In genomic region chr11:113477321-113477720, GRCh38 we compare ENCODE assay signal across 12 cellular contexts. TPM values are rescaled to one million over a fixed set of nuclear protein-coding genes. Genes with fewer than 3 reads are reported as not detected.
A peak's percentile ranks its signal among the peaks of the same experiment; 100 is the strongest.
DNase-seq lines count a peak whose midpoint lies in the region; ATAC-seq, FAIRE-seq and TF ChIP-seq lines count a peak whose summit lies in the region.
"Had no signal": no experiment of that assay in that cellular context is flagged by ENCODE, and none has a peak within 500 bp of the region (broad histone marks: within the 10 kb centered on the region; RNA-seq: fewer than 3 reads in every experiment).

No MANE protein-coding gene starts in this region.

- H3K27ac Mint-ChIP-seq in activated naive CD8-positive, alpha-beta T cell treated with anti-CD3 and anti-CD28 coated beads for 36 hours: no peak overlapping the region

- no peak overlapping the region for H3K4me3 ChIP-seq in cardiac muscle cell
- no peak overlapping the region for H3K4me3 ChIP-seq in K562
- no peak overlapping the region for H3K4me3 ChIP-seq in aorta (ENCODE audit: low read length in 2 of 2)
- H3K4me3 ChIP-seq: gastrocnemius medialis, left ventricle myocardium inferior had no signal

- intact Hi-C loops in left cardiac atrium (cut with DNase I): no loop called here
- intact Hi-C loops in K562 (cut with micrococcal nuclease): no loop called here
- intact Hi-C loops in aorta (cut with DNase I): no loop called here

- no peak overlapping the region for H2AFZ ChIP-seq in K562 (ENCODE audit: low read depth, low read length)

- H3K27me3 ChIP-seq in cardiac muscle cell: peaks cover 71% of the 10 kb centered on the region
- peaks cover 12 to 40% of the 10 kb centered on the region in 2 experiments; a peak in 4 of 5 replicates for H3K27me3 ChIP-seq in K562 (ENCODE audit: control insufficient read depth in 2 of 2, insufficient read depth in 2 of 2, low read length in 2 of 2)
- H3K27me3 ChIP-seq in aorta (ENCODE audit: control insufficient read depth in 1 of 2, insufficient read depth in 2 of 2, low read length in 1 of 2): peaks cover 0 to 3% of the 10 kb centered on the region in 2 donors

- H3K9me3 ChIP-seq in cardiac muscle cell (ENCODE audit: low read depth) (no peaks in the 10 kb centered on the region), K562 (replicated peaks; ENCODE audit: control insufficient read depth, insufficient read depth, low read depth, low read length) (no peaks in the 10 kb centered on the region), aorta (ENCODE audit: control insufficient read depth, low read length) (no peaks in the 10 kb centered on the region)
- H3K9me3 ChIP-seq: gastrocnemius medialis, left ventricle myocardium inferior had no signal

- TF ChIP-seq POLR2A in K562 (conservative IDR thresholded peaks at IDR 0.05): no peak

- no peaks in the 10 kb centered on the region for H3K9me3 Mint-ChIP-seq in activated naive CD8-positive, alpha-beta T cell treated with anti-CD3 and anti-CD28 coated beads for 36 hours

- peaks cover 67% of the 10 kb centered on the region for H3K27me3 Mint-ChIP-seq in activated naive CD8-positive, alpha-beta T cell treated with anti-CD3 and anti-CD28 coated beads for 36 hours

- CTCF ChIA-PET in K562 (lab: Yijun Ruan, JAX; ENCODE audit: low intra/inter-chr PET ratio): no interaction called here

- 0% methylated on average over 6 of the region's 8 CpGs for WGBS in K562 (ENCODE audit: insufficient coverage, low coverage, missing lambda C conversion rate)
- whole genome bisulfite sequencing in aorta, 2 donors: 15% methylated on average over 8 of the region's 8 CpGs

- H3K36me3 Mint-ChIP-seq in activated naive CD8-positive, alpha-beta T cell treated with anti-CD3 and anti-CD28 coated beads for 36 hours: no peaks in the 10 kb centered on the region

- no peaks in the 10 kb centered on the region for H3K79me2 ChIP-seq in K562 (ENCODE audit: control insufficient read depth, insufficient read depth, low read length)

- H3K4me3 Mint-ChIP-seq in activated naive CD8-positive, alpha-beta T cell treated with anti-CD3 and anti-CD28 coated beads for 36 hours: no peak overlapping the region

- TF ChIP-seq CTCF in cardiac muscle cell (IDR thresholded peaks at IDR 0.05; ENCODE audit: low read depth, low read length) (peak; percentile 37), K562 (IDR thresholded peaks at IDR 0.05 in 2 of 3, conservative IDR thresholded peaks at IDR 0.05 in 1 of 3; ENCODE audit: insufficient read depth in 2 of 3, low read depth in 1 of 3, low read length in 3 of 3) (0 out of 6 replicates have a peak, but pooled peaks of 1 of the 3 experiments have one; percentile 12)

- ATAC-seq in left cardiac atrium (no peak), K562 (peak; percentile 57; the same call in 2 of the 3 replicates), aorta (ENCODE audit: low FRiP score) (no peak), GM18909 (IDR thresholded peaks at IDR 0.05; ENCODE audit: poor library complexity, unreplicated experiment) (no peak)
- ATAC-seq: gastrocnemius medialis, Panc1 had no signal

- no peak overlapping the region for H3K9ac ChIP-seq in K562 (ENCODE audit: insufficient read depth in 1 of 2, low read depth in 2 of 2, low read length in 2 of 2)

- in situ Hi-C loops in K562 (cut with MboI): no loop called here

- H4K20me1 ChIP-seq in K562 (replicated peaks; ENCODE audit: control insufficient read depth, insufficient read depth, low read length): peaks cover 7% of the 10 kb centered on the region; the same call in 1 of the 2 replicates

- peak in 1 of 2 experiments; percentile 47; a peak in 3 of 4 replicates for TF ChIP-seq RAD21 in K562 (CRISPR knock-in tag; conservative IDR thresholded peaks at IDR 0.05 in 1 of 2, IDR thresholded peaks at IDR 0.05 in 1 of 2)

- H3K36me3 ChIP-seq in cardiac muscle cell (no peaks in the 10 kb centered on the region), K562 (ENCODE audit: control insufficient read depth, insufficient read depth, low read length) (no peaks in the 10 kb centered on the region), aorta (ENCODE audit: control insufficient read depth in 1 of 2, insufficient read depth in 2 of 2, low read length in 1 of 2) (no peaks in the 10 kb centered on the region)
- H3K36me3 ChIP-seq: gastrocnemius medialis, left ventricle myocardium inferior had no signal

- DNase-seq in cardiac muscle cell (ENCODE audit: low read depth in 1 of 2, low spot score in 1 of 2) (peak; percentile 36 to 48), left cardiac atrium (no peak), NCI-H510A (lab: John Stamatoyannopoulos, UW) (peak; percentile 60), K562 (ENCODE audit: extremely low read depth in 1 of 4, low spot score in 3 of 4) (peak in 2 of 4 experiments; percentile 7 to 20), aorta (no peak)
- no peak for DNase-seq in activated naive CD8-positive, alpha-beta T cell treated with anti-CD3 and anti-CD28 coated beads for 36 hours
- no peak for DNase-seq in activated CD4-positive, alpha-beta T cell treated with anti-CD3 and anti-CD28 coated beads, Interleukin-2, amount 50 U/mL, for 48 hours
- DNase-seq: amygdala, gastrocnemius medialis, left ventricle myocardium inferior had no signal

- peaks cover 3% of the 10 kb centered on the region for H3K4me1 Mint-ChIP-seq in activated naive CD8-positive, alpha-beta T cell treated with anti-CD3 and anti-CD28 coated beads for 36 hours

- no peak overlapping the region for H3K27ac ChIP-seq in cardiac muscle cell
- no peak overlapping the region for H3K27ac ChIP-seq in K562 (ENCODE audit: extremely low read depth, low read depth, low read length)
- no peak overlapping the region for H3K27ac ChIP-seq in aorta (ENCODE audit: low read depth in 1 of 2, low read length in 2 of 2)
- H3K27ac ChIP-seq: gastrocnemius medialis, left ventricle myocardium inferior had no signal

- BruUV-seq in K562 (replicated peaks; lab: Mats Ljungman, UMichigan): no TSS peak

- H3K4me1 ChIP-seq in cardiac muscle cell (ENCODE audit: low read depth) (peaks cover 4% of the 10 kb centered on the region), K562 (replicated peaks in 1 of 2; ENCODE audit: control insufficient read depth in 2 of 2, insufficient read depth in 2 of 2, low read length in 2 of 2) (peaks cover 0 to 11% of the 10 kb centered on the region in 2 experiments; a peak in 2 of 5 replicates), aorta (ENCODE audit: control insufficient read depth in 1 of 2, insufficient read depth in 2 of 2, low read length in 2 of 2) (no peaks in the 10 kb centered on the region)
- H3K4me1 ChIP-seq: gastrocnemius medialis had no signal

- no peak for TF ChIP-seq EP300 in K562 (IDR thresholded peaks at IDR 0.05; ENCODE audit: low read length)

- POLR2A ChIA-PET in K562 (lab: Yijun Ruan, JAX): interaction anchor here (0.5 kb wide), 1 partner anchor 14 kb away, joined by 3 read pairs; no protein-coding TSS in a partner anchor

- H3K4me2 ChIP-seq in K562 (ENCODE audit: insufficient read depth, low read length): no peak overlapping the region

- no peaks in the 10 kb centered on the region for H3K9me1 ChIP-seq in K562 (ENCODE audit: control insufficient read depth, insufficient read depth, low read length)

- FAIRE-seq in K562 (lab: Jason Lieb, UNC): no peak

TF ChIP-seq in K562, 482 proteins besides CTCF, POLR2A, EP300 and RAD21 (continues in another document):
- TF ChIP-seq TGIF2 (CRISPR knock-in tag; IDR thresholded peaks at IDR 0.05): no peak
- TF ChIP-seq BMI1 (IDR thresholded peaks at IDR 0.05; ENCODE audit: low read length): no peak
- TF ChIP-seq GTF3C2 (IDR thresholded peaks at IDR 0.05; ENCODE audit: borderline replicate concordance, extremely low read depth, insufficient read length): no peak

RNA-seq across cellular contexts. Expression of gene DRD2, which starts 2.1 kb away (rescaled TPM):
- total RNA-seq in cardiac muscle cell: 0.24 and 0.53 TPM in 2 replicates
- 0.07 and 0.44 TPM in 2 replicates for polyA plus RNA-seq in cardiac muscle cell
- under 1 TPM in 1 of 2 donors, not detected in 1; 0.37 TPM for total RNA-seq in left cardiac atrium
- not detected in 2 replicates for total RNA-seq in K562 (2011; cell fraction: chromatin; rRNA removed; ENCODE audit: low replicate concordance)
- total RNA-seq in K562 (2011; cell fraction: nucleolus; rRNA removed): not detected in 2 replicates
- not detected in 2 replicates for total RNA-seq in K562 (2011; cell fraction: nucleoplasm; rRNA removed)
- not detected in 2 replicates for total RNA-seq in K562 (2014; rRNA removed)
- not detected in 2 replicates for total RNA-seq in K562 (2014; rRNA removed; fragmentation: Illumina TruSeq; extraction: Trizol)
- total RNA-seq in K562 (2015; rRNA removed; fragmentation: Illumina TruSeq; extraction: Trizol): not detected in 2 replicates
- total RNA-seq in K562 (2021): not detected in 2 replicates
- not detected in 2 replicates for polyA plus RNA-seq in K562 (2011; rRNA removed)
- 0.25 TPM in 1 of 2 replicates, not detected in the other for polyA plus RNA-seq in K562 (2011; cell fraction: cytosol; rRNA removed)
- polyA plus RNA-seq in K562 (2011; cell fraction: nucleus; rRNA removed): 0.20 and 0.61 TPM in 2 replicates
- polyA plus RNA-seq in K562 (2012): 0.07 TPM in 1 of 2 replicates, not detected in the other
- not detected in 2 replicates for polyA plus RNA-seq in K562 (2014; fragmentation: Illumina TruSeq; extraction: Trizol)
- polyA plus RNA-seq in K562 (2014; fragmentation: Nextera tagmentation; extraction: Ambion mirVana): not detected
- polyA plus RNA-seq in K562 (2014; rRNA removed): not detected in 2 replicates
- not detected in 2 replicates for polyA minus RNA-seq in K562 (2011; rRNA and poly(A)+ RNA removed)
- not detected in 2 replicates for polyA minus RNA-seq in K562 (2011; cell fraction: cytosol; rRNA and poly(A)+ RNA removed)
- not detected in 2 replicates for polyA minus RNA-seq in K562 (2011; cell fraction: nucleus; rRNA and poly(A)+ RNA removed)
- under 1 TPM; 0.48 to 0.58 TPM for total RNA-seq in aorta
- polyA plus RNA-seq in aorta: 1 to 10 TPM in 1 of 2 donors, under 1 TPM in 1; 0.63 to 1.3 TPM
- total RNA-seq in activated naive CD8-positive, alpha-beta T cell treated with anti-CD3 and anti-CD28 coated beads for 36 hours: not detected
- total RNA-seq: left ventricle myocardium inferior had no signal

Comparison
In these comparisons a context has a peak if more than half of its experiments do, and no peak if none do; other contexts are left out.
1. DNase-seq: peak in cardiac muscle cell (2 of 2) and NCI-H510A (single experiment); none in left cardiac atrium (single experiment), aorta (0 of 2), activated naive CD8-positive, alpha-beta T cell treated with anti-CD3 and anti-CD28 coated beads for 36 hours (single experiment) and activated CD4-positive, alpha-beta T cell treated with anti-CD3 and anti-CD28 coated beads, Interleukin-2, amount 50 U/mL, for 48 hours (0 of 2).